8 cellular contexts compared by ENCODE assay signal in genomic region chr1:39258146-39258924, GRCh38. TPM values are rescaled to one million over a fixed set of nuclear protein-coding genes. Genes with fewer than 3 reads are reported as not detected.
DNase-seq lines count a peak whose midpoint lies in the region; ATAC-seq, FAIRE-seq and TF ChIP-seq lines count a peak whose summit lies in the region.

No MANE protein-coding gene starts in this region.

- no peaks in the 10 kb centered on the region for H4K20me1 ChIP-seq in HepG2 (ENCODE audit: insufficient read depth, low read length)

- H3K27ac ChIP-seq in colonic mucosa (no peak overlapping the region), HepG2 (ENCODE audit: extremely low read length, insufficient read depth, low read length) (no peak overlapping the region)

- H3K79me2 ChIP-seq in HepG2 (ENCODE audit: insufficient read depth, low read length) = peaks cover 3% of the 10 kb centered on the region

- H3K9me3 ChIP-seq in colonic mucosa (no peaks in the 10 kb centered on the region), HepG2 (ENCODE audit: low read length) (no peaks in the 10 kb centered on the region)

- H3K4me3 ChIP-seq in colonic mucosa = no peak overlapping the region
- no peak overlapping the region for H3K4me3 ChIP-seq in HepG2 (replicated peaks in 1 of 3; ENCODE audit: insufficient read depth in 1 of 3, low read depth in 2 of 3, low read length in 3 of 3)

- intact Hi-C loops in colonic mucosa (cut with DNase I) = loop anchor here (2.0 to 5.0 kb wide), 2 partner anchors 66 to 160 kb away; no protein-coding TSS in a partner anchor
- intact Hi-C loops in HepG2 (cut with micrococcal nuclease; ENCODE audit: unreplicated experiment) = loop anchor here (1.0 kb wide), 3 partner anchors 66 to 160 kb away; no protein-coding TSS in a partner anchor

- 58% methylated on average over 7 of the region's 7 CpGs for WGBS in HepG2 (ENCODE audit: low lambda C conversion rate)

- no peak overlapping the region for H2AFZ ChIP-seq in HepG2 (ENCODE audit: low read length)

- CTCF ChIA-PET in HepG2 (lab: Yijun Ruan, JAX; ENCODE audit: low intra/inter-chr PET ratio, low total read pairs) = interaction anchor here (0.9 to 3.4 kb wide), 5 partner anchors 66 to 159 kb away, joined by 3 to 29 read pairs (median 26); no protein-coding TSS in a partner anchor

- peak; percentile 40 for FAIRE-seq in HepG2 (lab: Jason Lieb, UNC)

- TF ChIP-seq CTCF in GM20000 (IDR thresholded peaks at IDR 0.05; ENCODE audit: extremely low read depth, missing control alignments) = peak; percentile 69
- peak; percentile 81 for TF ChIP-seq CTCF in colonic mucosa (IDR thresholded peaks at IDR 0.05)
- peak; percentile 91 for TF ChIP-seq CTCF in HepG2 (CRISPR knock-in tag; IDR thresholded peaks at IDR 0.05)

- H3K27me3 ChIP-seq in colonic mucosa (no peaks in the 10 kb centered on the region), HepG2 (ENCODE audit: control insufficient read depth in 1 of 2, insufficient read depth in 2 of 2, low read length in 2 of 2) (no peaks in the 10 kb centered on the region)

- no peak overlapping the region for H3K4me2 ChIP-seq in HepG2 (ENCODE audit: low read depth, low read length)

- ATAC-seq in HepG2 (peak; percentile 80), HG03039 (IDR thresholded peaks at IDR 0.05; ENCODE audit: unreplicated experiment) (no peak)

- H3K4me1 ChIP-seq in colonic mucosa (no peaks in the 10 kb centered on the region), HepG2 (ENCODE audit: insufficient read depth, low read length) (no peaks in the 10 kb centered on the region)

- in situ Hi-C loops in ACHN (cut with HindIII; ENCODE audit: low pct_ligation_motif_present, low pct_unique_long_range_greater_than_20kb, low sequenced_read_pairs) = no loop called here
- in situ Hi-C loops in HepG2 (cut with HindIII; ENCODE audit: extremely low pct_ligation_motif_present, low pct_unique_long_range_greater_than_20kb) = loop anchor here (5.0 kb wide), 1 partner anchor 156 kb away; no protein-coding TSS in a partner anchor

- no TSS peak for BruUV-seq in HepG2 (replicated peaks; lab: Mats Ljungman, UMichigan)

- H3K36me3 ChIP-seq in colonic mucosa (peaks cover 6% of the 10 kb centered on the region), HepG2 (replicated peaks in 1 of 2; ENCODE audit: control insufficient read depth in 1 of 2, insufficient read depth in 2 of 2, low read length in 2 of 2) (peaks cover 13 to 59% of the 10 kb centered on the region in 2 experiments)

- H3K9ac ChIP-seq in colonic mucosa (ENCODE audit: low read depth in 2 of 2, low read length in 2 of 2) (no peak overlapping the region), HepG2 (ENCODE audit: insufficient read depth, low read depth, low read length) (no peak overlapping the region)

- TF ChIP-seq EP300 in HepG2 (IDR thresholded peaks at IDR 0.05; ENCODE audit: low read depth in 2 of 2, low read length in 2 of 2) (no peak), HepG2 (CRISPR knock-in tag; IDR thresholded peaks at IDR 0.05; ENCODE audit: borderline replicate concordance) (no peak)

- no peak for TF ChIP-seq POLR2A in HepG2 (IDR thresholded peaks at IDR 0.05; ENCODE audit: insufficient read depth in 1 of 2, low read depth in 2 of 2, low read length in 2 of 2)

- DNase-seq in ACHN (peak; percentile 62), GM20000 (ENCODE audit: low spot score) (peak; percentile 68), NCI-H510A (lab: John Stamatoyannopoulos, UW) (peak; percentile 96), colonic mucosa (peak; percentile 77), HepG2 (ENCODE audit: low spot score) (peak; percentile 65)
- peak; percentile 65 for DNase-seq in activated CD4-positive, alpha-beta T cell treated with anti-CD3 and anti-CD28 coated beads, Interleukin-2, amount 50 U/mL, for 1 hour
- peak; percentile 21 to 52 (median 36) for DNase-seq in stimulated activated CD4-positive, alpha-beta T cell treated with anti-CD3 and anti-CD28 coated beads, TNF-alpha, amount 100 ng/mL, for 48 hours (ENCODE audit: low read depth in 3 of 3)

- peak; percentile 90 for TF ChIP-seq RAD21 in HepG2 (CRISPR knock-in tag; IDR thresholded peaks at IDR 0.05)

- POLR2A ChIA-PET in HepG2 (lab: Yijun Ruan, JAX) = interaction anchor here (1.1 to 1.3 kb wide), 2 partner anchors 66 to 153 kb away, joined by 3 to 6 read pairs; no protein-coding TSS in a partner anchor

TF ChIP-seq in HepG2, 621 proteins besides CTCF, POLR2A, EP300 and RAD21 (continues in another document):
- 0 out of 2 replicates have a peak, but pooled peaks have one; percentile 52 for TF ChIP-seq ZNF33B (CRISPR knock-in tag; IDR thresholded peaks at IDR 0.05)
- 0 out of 2 replicates have a peak, but pooled peaks have one; percentile 14 for TF ChIP-seq ZNF770 (CRISPR knock-in tag; IDR thresholded peaks at IDR 0.05)
- 0 out of 2 replicates have a peak, but pooled peaks have one; percentile 14 for TF ChIP-seq MED1 (CRISPR knock-in tag; IDR thresholded peaks at IDR 0.05)
- TF ChIP-seq ZNF777 (CRISPR knock-in tag; IDR thresholded peaks at IDR 0.05) = 0 out of 2 replicates have a peak, but pooled peaks have one; percentile 36
- peak; percentile 17; the same call in 1 of the 2 replicates for TF ChIP-seq FOSL2 (CRISPR knock-in tag; IDR thresholded peaks at IDR 0.05)
- TF ChIP-seq ZNF263 (CRISPR knock-in tag; IDR thresholded peaks at IDR 0.05) = 0 out of 2 replicates have a peak, but pooled peaks have one; percentile 30
- TF ChIP-seq ZNF232 (CRISPR knock-in tag; IDR thresholded peaks at IDR 0.05; ENCODE audit: borderline replicate concordance) = no peak
- TF ChIP-seq TEAD3 (CRISPR knock-in tag; optimal IDR thresholded peaks at IDR 0.05; ENCODE audit: borderline replicate concordance) = peak; percentile 52
- 0 out of 2 replicates have a peak, but pooled peaks have one; percentile 18 for TF ChIP-seq ISL2 (CRISPR knock-in tag; IDR thresholded peaks at IDR 0.05)
- 0 out of 2 replicates have a peak, but pooled peaks have one; percentile 22 for TF ChIP-seq REPIN1 (CRISPR knock-in tag; IDR thresholded peaks at IDR 0.05; ENCODE audit: borderline replicate concordance, low read depth)
- TF ChIP-seq HNF1B (CRISPR knock-in tag; IDR thresholded peaks at IDR 0.05) = peak; percentile 31; the same call in 1 of the 2 replicates
- 0 out of 2 replicates have a peak, but pooled peaks have one; percentile 21 for TF ChIP-seq HDAC2 (CRISPR knock-in tag; IDR thresholded peaks at IDR 0.05)
- 0 out of 2 replicates have a peak, but pooled peaks have one; percentile 31 for TF ChIP-seq ZNF136 (CRISPR knock-in tag; IDR thresholded peaks at IDR 0.05; ENCODE audit: low read depth)
- TF ChIP-seq SNRNP70 (IDR thresholded peaks at IDR 0.05; ENCODE audit: low read depth, low read length) = no peak
- TF ChIP-seq ZNF160 (CRISPR knock-in tag; IDR thresholded peaks at IDR 0.05) = no peak

RNA-seq across cellular contexts. Expression of gene MACF1, which starts 53.8 kb away (rescaled TPM):
- total RNA-seq in colonic mucosa = 100 to 1,000 TPM; 107 to 148 TPM
- total RNA-seq in HepG2 (2016; rRNA removed; fragmentation: Illumina TruSeq; extraction: Trizol) = 56.7 and 65.4 TPM in 2 replicates
- 7.8 and 9.7 TPM in 2 replicates for total RNA-seq in HepG2 (2016; cell fraction: cytosol; rRNA removed; fragmentation: Illumina TruSeq; extraction: Trizol; ENCODE audit: low read depth)
- 50.3 and 61.9 TPM in 2 replicates for total RNA-seq in HepG2 (2016; cell fraction: insoluble cytoplasmic fraction; rRNA removed; fragmentation: Illumina TruSeq; extraction: Trizol)
- 18.5 and 20.3 TPM in 2 replicates for total RNA-seq in HepG2 (2016; cell fraction: membrane; rRNA removed; fragmentation: Illumina TruSeq; extraction: Trizol)
- total RNA-seq in HepG2 (2016; cell fraction: nucleus; rRNA removed; fragmentation: Illumina TruSeq; extraction: Trizol) = 147 and 164 TPM in 2 replicates
- polyA plus RNA-seq in HepG2 (2011; rRNA removed) = 36.5 and 36.7 TPM in 2 replicates
- polyA plus RNA-seq in HepG2 (2011; cell fraction: cytosol; rRNA removed) = 13.0 and 16.2 TPM in 2 replicates
- 98.0 and 102 TPM in 2 replicates for polyA plus RNA-seq in HepG2 (2011; cell fraction: nucleus; rRNA removed)
- 38.1 and 55.9 TPM in 2 replicates for polyA plus RNA-seq in HepG2 (2012)
- polyA plus RNA-seq in HepG2 (2016; cell fraction: cytosol; fragmentation: Illumina TruSeq; extraction: Trizol; ENCODE audit: low read depth) = 3.1 and 3.3 TPM in 2 replicates
- polyA plus RNA-seq in HepG2 (2016; cell fraction: insoluble cytoplasmic fraction; fragmentation: Illumina TruSeq; extraction: Trizol; ENCODE audit: low read depth) = 34.7 and 37.3 TPM in 2 replicates
- polyA plus RNA-seq in HepG2 (2016; cell fraction: membrane; fragmentation: Illumina TruSeq; extraction: Trizol; ENCODE audit: low read depth) = 5.3 and 6.9 TPM in 2 replicates
- 102 and 117 TPM in 2 replicates for polyA plus RNA-seq in HepG2 (2016; cell fraction: nucleus; fragmentation: Illumina TruSeq; extraction: Trizol; ENCODE audit: insufficient read depth, low read depth)
- 97.4 and 114 TPM in 2 replicates for polyA minus RNA-seq in HepG2 (2011; rRNA and poly(A)+ RNA removed; ENCODE audit: low replicate concordance)
- 48.6 TPM in 2 replicates for polyA minus RNA-seq in HepG2 (2011; cell fraction: cytosol; rRNA and poly(A)+ RNA removed)
- polyA minus RNA-seq in HepG2 (2011; cell fraction: nucleus; rRNA and poly(A)+ RNA removed) = 406 and 470 TPM in 2 replicates

Comparison
In these comparisons a context has a peak if more than half of its experiments do, and no peak if none do; other contexts are left out.
1. DNase-seq: peak in every context shown above with its lines; median percentile 96 in NCI-H510A; 77 in colonic mucosa; 68 in GM20000; 65 in activated CD4-positive, alpha-beta T cell treated with anti-CD3 and anti-CD28 coated beads, Interleukin-2, amount 50 U/mL, for 1 hour; 65 in HepG2; 62 in ACHN; 36 in stimulated activated CD4-positive, alpha-beta T cell treated with anti-CD3 and anti-CD28 coated beads, TNF-alpha, amount 100 ng/mL, for 48 hours.